Comparison of ENCODE assay signal across 8 cellular contexts in genomic region chr5:140563554-140563953, GRCh38. TPM values are rescaled to one million over a fixed set of nuclear protein-coding genes. Genes with fewer than 3 reads are reported as not detected.
A peak's percentile ranks its signal among the peaks of the same experiment; 100 is the strongest.
DNase-seq lines count a peak whose midpoint lies in the region; ATAC-seq, FAIRE-seq and TF ChIP-seq lines count a peak whose summit lies in the region.

No MANE protein-coding gene starts in this region.

- H3K4me1 Mint-ChIP-seq in Calu3 (ENCODE audit: low read depth, unreplicated experiment): peaks cover 16% of the 10 kb centered on the region

- TF ChIP-seq POLR2A in GM18505 (IDR thresholded peaks at IDR 0.05; ENCODE audit: borderline replicate concordance, extremely low read depth, insufficient read depth, insufficient read length): no peak

- H2BK12ac ChIP-seq in trophoblast cell (ENCODE audit: low read length): no peak overlapping the region

- H3K36me3 Mint-ChIP-seq in Calu3 (ENCODE audit: insufficient read depth, unreplicated experiment): peaks cover 31% of the 10 kb centered on the region

- peak overlapping the region; percentile 93 for H3K4me3 Mint-ChIP-seq in Calu3 (ENCODE audit: low read depth, unreplicated experiment)

- H3K27ac ChIP-seq in PC-9 (no peak overlapping the region), epithelial cell of prostate (peak overlapping the region; percentile 77), trophoblast cell (ENCODE audit: low read depth, low read length) (no peak overlapping the region)

- H3K9me3 ChIP-seq in PC-9 (ENCODE audit: insufficient read depth, low read depth): no peaks in the 10 kb centered on the region
- H3K9me3 ChIP-seq in trophoblast cell (ENCODE audit: insufficient read depth, low read depth, low read length): no peaks in the 10 kb centered on the region

- H3K79me2 ChIP-seq in PC-9 (ENCODE audit: low read depth): peaks cover 21% of the 10 kb centered on the region
- H3K79me2 ChIP-seq in trophoblast cell (ENCODE audit: control insufficient read depth, insufficient read depth, low read length, poor library complexity): peaks cover 10% of the 10 kb centered on the region

- POLR2A ChIA-PET in PC-9 (lab: Charles Lee; ENCODE audit: unreplicated experiment): interaction anchor here (0.6 to 0.7 kb wide), 2 partner anchors 128 to 170 kb away, joined by 3 to 34 read pairs; partner anchors contain the start of genes HARS1 and HARS2

- no peak overlapping the region for H3K23ac ChIP-seq in trophoblast cell (ENCODE audit: low read length)

- H3K4ac ChIP-seq in trophoblast cell (ENCODE audit: low read depth, low read length): no peak overlapping the region

- no peak for ATAC-seq in GM18505 (IDR thresholded peaks at IDR 0.05; ENCODE audit: unreplicated experiment)

- H3K14ac ChIP-seq in trophoblast cell (ENCODE audit: low read length): peak overlapping the region; percentile 89

- peak overlapping the region; percentile 83 for H4K91ac ChIP-seq in trophoblast cell (ENCODE audit: low read depth, low read length)

- H3K27me3 ChIP-seq in PC-9 (ENCODE audit: insufficient read depth, low read depth): no peaks in the 10 kb centered on the region
- no peaks in the 10 kb centered on the region for H3K27me3 ChIP-seq in trophoblast cell (ENCODE audit: insufficient read depth, low read length)

- no CpG with 5 or more reads among the region's 9 CpGs for WGBS in trophoblast cell (ENCODE audit: extremely low coverage, insufficient coverage, insufficient read length)

- peak overlapping the region; percentile 20 for H3K9ac ChIP-seq in trophoblast cell (ENCODE audit: low read length)

- TSS peak; percentile 57 for BruUV-seq in Calu3 (replicated peaks; lab: Mats Ljungman, UMichigan)
- BruUV-seq in PC-9 (replicated peaks; lab: Mats Ljungman, UMichigan): TSS peak; percentile 54

- peak overlapping the region; percentile 24 for H2AK5ac ChIP-seq in trophoblast cell (ENCODE audit: low read length)

- H2AFZ ChIP-seq in PC-9 (peak overlapping the region; percentile 85; the same call in 1 of the 2 replicates), trophoblast cell (ENCODE audit: insufficient read depth, low read length, poor library complexity) (peak overlapping the region; percentile 4)

- H4K20me1 ChIP-seq in PC-9 (ENCODE audit: insufficient read depth): no peaks in the 10 kb centered on the region

- H4K12ac ChIP-seq in trophoblast cell (ENCODE audit: low read depth, low read length): peak overlapping the region; percentile 25

- no peak overlapping the region for H2BK5ac ChIP-seq in trophoblast cell (ENCODE audit: low read depth, low read length, poor library complexity)

- peak overlapping the region; percentile 94 for H4K8ac ChIP-seq in trophoblast cell (ENCODE audit: low read depth, low read length)

- peak overlapping the region; percentile 95 for H3K27ac Mint-ChIP-seq in Calu3 (ENCODE audit: unreplicated experiment)

- CTCF ChIA-PET in Calu3 (lab: Charles Lee) (interaction anchor here (0.7 to 1.2 kb wide), 2 partner anchors 71 to 127 kb away, joined by 5 read pairs; no protein-coding TSS in a partner anchor), PC-9 (lab: Charles Lee) (interaction anchor here (0.5 kb wide), 1 partner anchor 1055 kb away, joined by 3 read pairs; the partner anchor contains the start of gene DIAPH1)

- no peaks in the 10 kb centered on the region for H3K9me2 ChIP-seq in PC-9 (ENCODE audit: insufficient read depth)

- no peaks in the 10 kb centered on the region for H3K36me3 ChIP-seq in PC-9 (ENCODE audit: low read depth)
- peaks cover 31% of the 10 kb centered on the region in 2 experiments for H3K36me3 ChIP-seq in trophoblast cell (ENCODE audit: control insufficient read depth in 1 of 2, insufficient read depth in 2 of 2, low read length in 2 of 2)

- intact Hi-C loops in Calu3 (cut with micrococcal nuclease; ENCODE audit: unreplicated experiment) (no loop called here), PC-9 (cut with micrococcal nuclease; ENCODE audit: unreplicated experiment) (no loop called here)

- no peaks in the 10 kb centered on the region for H3K27me3 Mint-ChIP-seq in Calu3 (ENCODE audit: unreplicated experiment)

- H3K4me1 ChIP-seq in PC-9 (replicated peaks; ENCODE audit: insufficient read depth): peaks cover 14% of the 10 kb centered on the region
- peaks cover 7 to 25% of the 10 kb centered on the region in 2 experiments for H3K4me1 ChIP-seq in trophoblast cell (ENCODE audit: control insufficient read depth in 1 of 2, insufficient read depth in 2 of 2, low read length in 2 of 2)

- FAIRE-seq in urothelium cell line (lab: Jason Lieb, UNC): no peak

- H2BK120ac ChIP-seq in trophoblast cell (ENCODE audit: insufficient read depth, low read length, poor library complexity): no peak overlapping the region

- H3K79me1 ChIP-seq in trophoblast cell (ENCODE audit: low read length): peaks cover 11% of the 10 kb centered on the region

- TF ChIP-seq CTCF in Calu3 (IDR thresholded peaks at IDR 0.05; ENCODE audit: unreplicated experiment) (no peak), PC-9 (conservative IDR thresholded peaks at IDR 0.05) (no peak)

- H3K9me3 Mint-ChIP-seq in Calu3 (ENCODE audit: low read depth, unreplicated experiment): no peaks in the 10 kb centered on the region

- H3F3A ChIP-seq in PC-9 (ENCODE audit: insufficient read depth, low read depth): 0 out of 2 replicates have a peak, but pooled peaks cover 4% of the 10 kb centered on the region

- H3K4me2 ChIP-seq in PC-9: peak overlapping the region; percentile 92
- peak overlapping the region; percentile 85 for H3K4me2 ChIP-seq in trophoblast cell (ENCODE audit: low read length)

- DNase-seq in Calu3 (no peak), PC-9 (no peak), epithelial cell of prostate (ENCODE audit: low read depth, low spot score) (no peak), trophoblast cell (no peak), AML-193 (lab: John Stamatoyannopoulos, UW) (no peak), urothelium cell line (ENCODE audit: low spot score) (no peak)
- DNase-seq in central memory CD4-positive, alpha-beta T cell: no peak

- H3K18ac ChIP-seq in trophoblast cell (ENCODE audit: low read length): peak overlapping the region; percentile 16

- H3K4me3 ChIP-seq in PC-9 (peak overlapping the region; percentile 76), trophoblast cell (ENCODE audit: low read depth, low read length) (peak overlapping the region; percentile 13)

RNA-seq across cellular contexts. Expression of gene APBB3, which starts 0.8 kb away (rescaled TPM):
- total RNA-seq in Calu3 (2022): 15.1 and 15.7 TPM in 2 replicates
- 23.4 and 26.0 TPM in 2 replicates for total RNA-seq in PC-9 (2021)
- 7.4 and 8.2 TPM in 2 replicates for polyA plus RNA-seq in trophoblast cell (2013)

RNA-seq across cellular contexts. Expression of gene SLC35A4, which starts 1.1 kb away (rescaled TPM):
- total RNA-seq in Calu3 (2022) (80.6 and 93.6 TPM in 2 replicates), PC-9 (2021) (44.2 and 66.2 TPM in 2 replicates)
- 64.7 and 66.8 TPM in 2 replicates for polyA plus RNA-seq in trophoblast cell (2013)

RNA-seq across cellular contexts. Expression of gene SRA1, which starts 6.3 kb away (rescaled TPM):
- 29.5 and 33.0 TPM in 2 replicates for total RNA-seq in Calu3 (2022)
- 30.5 and 36.1 TPM in 2 replicates for total RNA-seq in PC-9 (2021)
- polyA plus RNA-seq in trophoblast cell (2013): 26.1 and 29.2 TPM in 2 replicates

RNA-seq across cellular contexts. Expression of gene EIF4EBP3, which starts 16.1 kb away (rescaled TPM):
- total RNA-seq in Calu3 (2022) (14.1 and 18.8 TPM in 2 replicates), PC-9 (2021) (4.8 and 5.6 TPM in 2 replicates)
- 9.4 and 10.7 TPM in 2 replicates for polyA plus RNA-seq in trophoblast cell (2013)
